Comparison of ENCODE assay signal across 8 cellular contexts in genomic region chr14:65222434-65222833, GRCh38.
DNase-seq lines count a peak whose midpoint lies in the region; ATAC-seq and TF ChIP-seq lines count a peak whose summit lies in the region.

No MANE protein-coding gene starts in this region.

- H3K9me3 Mint-ChIP-seq in CD4-positive, alpha-beta memory T cell: no peaks in the 10 kb centered on the region
- no peaks in the 10 kb centered on the region for H3K9me3 Mint-ChIP-seq in naive thymus-derived CD8-positive, alpha-beta T cell

- no peaks in the 10 kb centered on the region for H3K36me3 Mint-ChIP-seq in CD4-positive, alpha-beta memory T cell
- no peaks in the 10 kb centered on the region for H3K36me3 Mint-ChIP-seq in naive thymus-derived CD8-positive, alpha-beta T cell

- no peaks in the 10 kb centered on the region for H3K27me3 Mint-ChIP-seq in CD4-positive, alpha-beta memory T cell
- no peaks in the 10 kb centered on the region for H3K27me3 Mint-ChIP-seq in naive thymus-derived CD8-positive, alpha-beta T cell

- no peaks in the 10 kb centered on the region for H3K9me3 ChIP-seq in CD4-positive, alpha-beta memory T cell (ENCODE audit: control insufficient read depth in 1 of 2, low read length in 2 of 2)
- H3K9me3 ChIP-seq in thyroid gland: no peaks in the 10 kb centered on the region

- peak; percentile 71 to 82 for ATAC-seq in naive thymus-derived CD8-positive, alpha-beta T cell
- no peak for ATAC-seq in GM19467 (IDR thresholded peaks at IDR 0.05; ENCODE audit: unreplicated experiment)

- H3K4me1 ChIP-seq in CD4-positive, alpha-beta memory T cell (ENCODE audit: insufficient read depth, low read length): peaks cover 34% of the 10 kb centered on the region
- H3K4me1 ChIP-seq in thyroid gland: no peaks in the 10 kb centered on the region

- H3K27me3 ChIP-seq in CD4-positive, alpha-beta memory T cell (ENCODE audit: insufficient read depth, low read length): no peaks in the 10 kb centered on the region
- no peaks in the 10 kb centered on the region for H3K27me3 ChIP-seq in thyroid gland

- intact Hi-C loops in CD4-positive, alpha-beta memory T cell (cut with micrococcal nuclease): loop anchor here (1.0 to 2.0 kb wide), 6 partner anchors 52 to 848 kb away; partner anchors contain the start of gene FUT8
- intact Hi-C loops in thyroid gland (cut with DNase I): loop anchor here (5.0 to 10.0 kb wide), 2 partner anchors 190 to 602 kb away; partner anchors contain the start of gene FUT8

- H3K4me3 Mint-ChIP-seq in CD4-positive, alpha-beta memory T cell: peak overlapping the region in 1 of 8 donors; percentile 64
- H3K4me3 Mint-ChIP-seq in naive thymus-derived CD8-positive, alpha-beta T cell: peak overlapping the region in 1 of 10 donors; percentile 24

- H3K36me3 ChIP-seq in CD4-positive, alpha-beta memory T cell (ENCODE audit: insufficient read depth, low read length): no peaks in the 10 kb centered on the region
- H3K36me3 ChIP-seq in thyroid gland: no peaks in the 10 kb centered on the region

- no peak overlapping the region for H3K27ac ChIP-seq in CD4-positive, alpha-beta memory T cell (ENCODE audit: low read depth, low read length)
- no peak overlapping the region for H3K27ac ChIP-seq in thyroid gland

- H3K4me1 Mint-ChIP-seq in CD4-positive, alpha-beta memory T cell: peaks cover 22 to 58% (median 38%) of the 10 kb centered on the region in 4 donors
- H3K4me1 Mint-ChIP-seq in naive thymus-derived CD8-positive, alpha-beta T cell: peaks cover 17 to 50% (median 36%) of the 10 kb centered on the region in 4 donors

- TF ChIP-seq CTCF in epithelial cell of esophagus (IDR thresholded peaks at IDR 0.05; ENCODE audit: insufficient read depth, low read depth, low read length, missing control alignments) (peak; percentile 90), thyroid gland (IDR thresholded peaks at IDR 0.05) (peak; percentile 35 to 80 (median 62))

- POLR2A ChIA-PET in CD4-positive, alpha-beta memory T cell (lab: Charles Lee; ENCODE audit: partially characterized antibody): interaction anchor here (1.0 to 11.2 kb wide), 5 partner anchors 15 to 190 kb away, joined by 3 to 75 read pairs (median 4); partner anchors contain the start of gene FUT8
- POLR2A ChIA-PET in naive thymus-derived CD8-positive, alpha-beta T cell (lab: Charles Lee): interaction anchor here (0.7 to 2.0 kb wide), 2 partner anchors 14 to 190 kb away, joined by 3 to 11 read pairs; partner anchors contain the start of gene FUT8

- CTCF ChIA-PET in CD4-positive, alpha-beta memory T cell (lab: Charles Lee; ENCODE audit: partially characterized antibody): interaction anchor here (1.0 to 10.4 kb wide), 10 partner anchors 15 to 848 kb away, joined by 3 to 131 read pairs (median 6); partner anchors contain the start of gene FUT8

- 30 to 31% methylated on average over 8 of the region's 8 CpGs for WGBS in thyroid gland, 2 donors

- no peak overlapping the region for H3K4me3 ChIP-seq in CD4-positive, alpha-beta memory T cell (ENCODE audit: low read length in 2 of 2)
- H3K4me3 ChIP-seq in epithelial cell of esophagus (ENCODE audit: low read length) (no peak overlapping the region), thyroid gland (replicated peaks in 1 of 3) (no peak overlapping the region)

- H3K27ac Mint-ChIP-seq in CD4-positive, alpha-beta memory T cell: peak overlapping the region; percentile 0 to 83 (median 42)
- peak overlapping the region in 2 of 10 donors; percentile 56 to 65 for H3K27ac Mint-ChIP-seq in naive thymus-derived CD8-positive, alpha-beta T cell

- no peak for TF ChIP-seq POLR2A in thyroid gland (IDR thresholded peaks at IDR 0.05)

- peak; percentile 45 to 55 (median 48) for DNase-seq in CD4-positive, alpha-beta memory T cell
- peak; percentile 57 for DNase-seq in H4 (ENCODE audit: low spot score)
- DNase-seq in NCI-H510A (lab: John Stamatoyannopoulos, UW): peak; percentile 32
- peak; percentile 55 for DNase-seq in activated CD8-positive, alpha-beta memory T cell treated with anti-CD3 and anti-CD28 coated beads, Interleukin-2, amount 50 U/mL, for 4 hours
- DNase-seq in epithelial cell of esophagus (ENCODE audit: low read depth): peak; percentile 60
- peak; percentile 7 to 71 (median 46) for DNase-seq in naive thymus-derived CD8-positive, alpha-beta T cell
- peak; percentile 41 to 46 for DNase-seq in thyroid gland
